26 cellular contexts compared by ENCODE assay signal in the genomic region with DNA sequence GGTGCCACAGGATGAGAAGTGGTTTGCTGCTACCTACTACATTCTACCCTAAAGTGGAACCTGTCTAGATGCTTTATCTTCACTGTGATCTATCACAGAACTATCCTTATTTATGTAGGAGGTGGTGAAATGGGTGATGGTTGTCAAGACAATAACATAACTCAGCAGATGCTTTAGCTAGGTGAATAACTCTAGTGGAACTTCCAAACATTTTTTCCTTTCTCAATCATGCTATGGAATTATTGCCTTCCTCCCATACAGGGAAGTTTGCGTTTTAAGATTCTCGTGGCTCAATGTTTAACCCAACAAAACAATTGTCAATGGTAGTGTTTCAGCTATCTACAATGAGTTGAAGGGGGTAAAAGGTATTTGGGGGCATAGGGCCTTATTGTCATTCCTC.
"Had no signal": no experiment of that assay in that cellular context is flagged by ENCODE, and none has a peak within 500 bp of the region (broad histone marks: within the 10 kb centered on the region; RNA-seq: fewer than 3 reads in every experiment).

No MANE protein-coding gene starts in this region.

- H3K27ac ChIP-seq: cardiac muscle cell, colonic mucosa, epithelial cell of prostate, esophagus squamous epithelium, heart right ventricle, left lung, lower lobe of right lung, spleen, transverse colon, VCaP had no signal

- H3K4me3 ChIP-seq: cardiac muscle cell, colonic mucosa, esophagus squamous epithelium, heart right ventricle, left lung, lower lobe of right lung, spleen, transverse colon had no signal

- DNase-seq: activated CD4-positive, alpha-beta T cell treated with anti-CD3 and anti-CD28 coated beads for 4 hours; activated CD4-positive, alpha-beta T cell treated with anti-CD3 and anti-CD28 coated beads, Interleukin-2, amount 50 U/mL, for 4 hours; activated naive CD4-positive, alpha-beta T cell; activated T-cell treated with anti-CD3 and anti-CD28 coated beads for 4 hours; activated T-cell treated with anti-CD3 and anti-CD28 coated beads, Interleukin-2, amount 50 U/mL, for 72 hours; aorta; cerebellar nuclear complex; colonic mucosa; effector CD8-positive, alpha-beta T cell; esophagus squamous epithelium; foreskin melanocyte; heart right ventricle; left lung; lower lobe of right lung; mesenchymal stem cell; naive thymus-derived CD8-positive, alpha-beta T cell; occipital lobe; right cardiac atrium; spleen; stimulated activated CD4-positive, alpha-beta T cell treated with anti-CD3 and anti-CD28 coated beads, Interleukin-2, amount 100 ng/mL, for 48 hours; stimulated activated naive CD4-positive, alpha-beta T cell treated with Interleukin-2 at 50 U/mL for 16 hours; transverse colon had no signal

- H3K4me1 ChIP-seq: colonic mucosa, left lung, lower lobe of right lung, spleen had no signal

- H3K36me3 ChIP-seq: cardiac muscle cell, colonic mucosa, esophagus squamous epithelium, heart right ventricle, left lung, lower lobe of right lung, spleen, transverse colon had no signal

- H3K27me3 ChIP-seq: colonic mucosa had no signal

- ATAC-seq: activated naive CD4-positive, alpha-beta T cell treated with anti-CD3 and anti-CD28 coated beads, Interleukin-2, amount 50 U/mL, for 72 hours; activated T-cell treated with anti-CD3 and anti-CD28 coated beads, Interleukin-2, amount 50 U/mL, for 72 hours; heart right ventricle; left lung; lower lobe of right lung; naive thymus-derived CD8-positive, alpha-beta T cell; right cardiac atrium had no signal

- H3K9me3 ChIP-seq: colonic mucosa had no signal
